10 cellular contexts compared by ENCODE assay signal in the genomic region with DNA sequence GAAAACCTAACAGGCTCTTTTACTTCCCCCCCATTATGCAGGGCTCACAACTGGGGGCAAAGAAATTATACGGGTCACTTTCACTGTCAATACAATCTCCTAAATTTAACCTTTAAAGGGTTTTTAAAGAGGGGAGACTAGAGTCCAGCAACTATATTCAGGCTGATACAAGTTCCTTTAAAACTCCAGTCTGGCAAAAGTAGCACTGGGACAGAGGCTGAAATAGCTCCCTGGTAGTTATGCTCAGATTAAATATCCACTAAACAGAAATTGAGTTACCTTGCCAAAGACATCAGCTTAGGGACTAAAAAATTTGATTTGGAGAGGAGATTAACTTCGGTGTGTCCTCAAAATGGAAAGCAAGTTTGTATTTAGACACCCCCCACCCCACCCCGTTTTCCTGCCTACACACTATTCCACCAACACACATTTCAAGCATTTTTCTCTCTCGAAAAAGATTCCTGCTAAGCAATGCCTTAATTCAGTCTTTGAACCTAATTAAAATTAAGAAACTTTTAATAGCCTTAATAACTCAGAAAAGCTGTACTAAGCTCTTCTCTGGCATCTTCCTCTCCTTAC.
A peak's percentile ranks its signal among the peaks of the same experiment; 100 is the strongest.
DNase-seq lines count a peak whose midpoint lies in the region; ATAC-seq and TF ChIP-seq lines count a peak whose summit lies in the region.
"Had no signal": no experiment of that assay in that cellular context is flagged by ENCODE, and none has a peak within 500 bp of the region (broad histone marks: within the 10 kb centered on the region; RNA-seq: fewer than 3 reads in every experiment).

No MANE protein-coding gene starts in this region.

- H3K27ac Mint-ChIP-seq in WTC11, result no peak overlapping the region
- H3K27ac Mint-ChIP-seq: stimulated activated naive CD8-positive, alpha-beta T cell treated with anti-CD3 and anti-CD28 coated beads, Interleukin-15, amount 100 ng/mL, for 72 hours had no signal

- peaks cover 42% of the 10 kb centered on the region for H3K4me1 Mint-ChIP-seq in WTC11

- H3K27me3 ChIP-seq in BJ (ENCODE audit: control insufficient read depth, insufficient read depth, low read length) (no peaks in the 10 kb centered on the region), parathyroid adenoma (ENCODE audit: control insufficient read depth, insufficient read depth, low read length) (no peaks in the 10 kb centered on the region)

- peak overlapping the region; percentile 90 for H2AFZ ChIP-seq in parathyroid adenoma

- peak overlapping the region; percentile 83 for H3K4me2 ChIP-seq in parathyroid adenoma (ENCODE audit: low read length)

- H3K36me3 ChIP-seq in BJ (ENCODE audit: control insufficient read depth, insufficient read depth, low read length), result no peaks in the 10 kb centered on the region
- no peaks in the 10 kb centered on the region for H3K36me3 ChIP-seq in parathyroid adenoma (ENCODE audit: control insufficient read depth, insufficient read depth, low read length)

- no peak for TF ChIP-seq CTCF in BJ (IDR thresholded peaks at IDR 0.05; ENCODE audit: insufficient read depth, low read depth, low read length)
- TF ChIP-seq CTCF in WTC11 (IDR thresholded peaks at IDR 0.05), result no peak
- no peak for TF ChIP-seq CTCF in parathyroid adenoma (IDR thresholded peaks at IDR 0.05)

- POLR2A ChIA-PET in BJ (lab: Charles Lee), result interaction anchor here (0.6 kb wide), 1 partner anchor 18 kb away, joined by 4 read pairs; no protein-coding TSS in a partner anchor
- POLR2A ChIA-PET in WTC11 (lab: Charles Lee), result no interaction called here

- ATAC-seq in WTC11 (no peak), HG02870 (IDR thresholded peaks at IDR 0.05; ENCODE audit: unreplicated experiment) (no peak)

- peaks cover 11% of the 10 kb centered on the region for H3K79me2 ChIP-seq in parathyroid adenoma

- peak overlapping the region; percentile 85 for H3K27ac ChIP-seq in parathyroid adenoma

- H3K9ac ChIP-seq in parathyroid adenoma, result no peak overlapping the region

- H3K4me3 ChIP-seq in BJ (ENCODE audit: low read depth, low read length), result peak overlapping the region; percentile 69
- peak overlapping the region; percentile 78 for H3K4me3 ChIP-seq in parathyroid adenoma (ENCODE audit: low read depth, low read length)

- peaks cover 9% of the 10 kb centered on the region for H3K4me1 ChIP-seq in parathyroid adenoma

- peak overlapping the region; percentile 87 for H3K4me3 Mint-ChIP-seq in WTC11

- H3K27me3 Mint-ChIP-seq in WTC11 (ENCODE audit: low read depth), result no peaks in the 10 kb centered on the region

- H3K9me3 Mint-ChIP-seq in WTC11, result no peaks in the 10 kb centered on the region

- H3K9me3 ChIP-seq in parathyroid adenoma (ENCODE audit: control insufficient read depth, low read length), result no peaks in the 10 kb centered on the region

- CTCF ChIA-PET in BJ (lab: Yijun Ruan, JAX), result no interaction called here
- CTCF ChIA-PET in WTC11 (lab: Charles Lee), result interaction anchor here (0.7 to 2.9 kb wide), 2 partner anchors 94 to 163 kb away, joined by 3 to 39 read pairs; no protein-coding TSS in a partner anchor

- H3K36me3 Mint-ChIP-seq in WTC11, result no peaks in the 10 kb centered on the region

- DNase-seq in BJ (ENCODE audit: low read depth) (no peak), WTC11 (ENCODE audit: low spot score) (no peak), globus pallidus (ENCODE audit: low spot score) (peak; percentile 52), NCI-H1436 (lab: John Stamatoyannopoulos, UW) (no peak), midbrain (lab: John Stamatoyannopoulos, UW) (no peak), NCI-H146 (lab: John Stamatoyannopoulos, UW) (no peak)
- DNase-seq: activated T-cell treated with anti-CD3 and anti-CD28 coated beads, Interleukin-2, amount 50 U/mL, for 48 hours; stimulated activated naive CD8-positive, alpha-beta T cell treated with anti-CD3 and anti-CD28 coated beads, Interleukin-15, amount 100 ng/mL, for 72 hours had no signal

TF ChIP-seq in WTC11, 78 proteins besides CTCF, POLR2A, EP300 and RAD21:
- no peak for TF ChIP-seq ATF1 (CRISPR knock-in tag; IDR thresholded peaks at IDR 0.05)
- no peak for TF ChIP-seq HMGA2 (CRISPR knock-in tag; IDR thresholded peaks at IDR 0.05)
- TF ChIP-seq NFE2L1 (CRISPR knock-in tag; IDR thresholded peaks at IDR 0.05), result no peak
- no peak for TF ChIP-seq ZNF396 (CRISPR knock-in tag; IDR thresholded peaks at IDR 0.05; ENCODE audit: borderline replicate concordance)
- TF ChIP-seq, protein P1, sequence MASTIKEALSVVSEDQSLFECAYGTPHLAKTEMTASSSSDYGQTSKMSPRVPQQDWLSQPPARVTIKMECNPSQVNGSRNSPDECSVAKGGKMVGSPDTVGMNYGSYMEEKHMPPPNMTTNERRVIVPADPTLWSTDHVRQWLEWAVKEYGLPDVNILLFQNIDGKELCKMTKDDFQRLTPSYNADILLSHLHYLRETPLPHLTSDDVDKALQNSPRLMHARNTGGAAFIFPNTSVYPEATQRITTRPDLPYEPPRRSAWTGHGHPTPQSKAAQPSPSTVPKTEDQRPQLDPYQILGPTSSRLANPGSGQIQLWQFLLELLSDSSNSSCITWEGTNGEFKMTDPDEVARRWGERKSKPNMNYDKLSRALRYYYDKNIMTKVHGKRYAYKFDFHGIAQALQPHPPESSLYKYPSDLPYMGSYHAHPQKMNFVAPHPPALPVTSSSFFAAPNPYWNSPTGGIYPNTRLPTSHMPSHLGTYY (CRISPR knock-in tag; IDR thresholded peaks at IDR 0.05), result no peak
- TF ChIP-seq ZSCAN18 (CRISPR knock-in tag; IDR thresholded peaks at IDR 0.05), result no peak
- no peak for TF ChIP-seq ZNF138 (CRISPR knock-in tag; conservative IDR thresholded peaks at IDR 0.05)
- TF ChIP-seq RELA (CRISPR knock-in tag; IDR thresholded peaks at IDR 0.05; ENCODE audit: borderline replicate concordance), result no peak
